16 cellular contexts compared by ENCODE assay signal in genomic region chr3:19531426-19531825, GRCh38.
DNase-seq lines count a peak whose midpoint lies in the region; ATAC-seq and TF ChIP-seq lines count a peak whose summit lies in the region.
"Had no signal": no experiment of that assay in that cellular context is flagged by ENCODE, and none has a peak within 500 bp of the region (broad histone marks: within the 10 kb centered on the region; RNA-seq: fewer than 3 reads in every experiment).

No MANE protein-coding gene starts in this region.

- H3K9me3 Mint-ChIP-seq in activated B cell treated with CpG ODN at 0.5 μM for 24 hours, result peaks cover under 1% of the 10 kb centered on the region
- H3K9me3 Mint-ChIP-seq in naive B cell, result peaks cover 0 to 5% (median 3%) of the 10 kb centered on the region in 7 donors
- H3K9me3 Mint-ChIP-seq in activated T-cell treated with anti-CD3 and anti-CD28 coated beads, Interleukin-2, amount 50 U/mL, for 24 hours, result no peaks in the 10 kb centered on the region
- H3K9me3 Mint-ChIP-seq in glutamatergic neuron (ENCODE audit: unreplicated experiment), result no peaks in the 10 kb centered on the region

- H3K27me3 Mint-ChIP-seq in activated B cell treated with CpG ODN at 0.5 μM for 24 hours (no peaks in the 10 kb centered on the region), naive B cell (no peaks in the 10 kb centered on the region), glutamatergic neuron (ENCODE audit: unreplicated experiment) (no peaks in the 10 kb centered on the region)
- no peaks in the 10 kb centered on the region for H3K27me3 Mint-ChIP-seq in activated T-cell treated with anti-CD3 and anti-CD28 coated beads, Interleukin-2, amount 50 U/mL, for 24 hours
- H3K27me3 Mint-ChIP-seq: CD4-positive, alpha-beta memory T cell had no signal

- CTCF ChIA-PET in activated B cell treated with CpG ODN at 0.5 μM for 24 hours (lab: Charles Lee), result no interaction called here

- no peaks in the 10 kb centered on the region for H3K9me3 ChIP-seq in BLaER1
- H3K9me3 ChIP-seq: BE2C, HAP-1 had no signal

- H3K27ac Mint-ChIP-seq in activated B cell treated with CpG ODN at 0.5 μM for 24 hours, result peak overlapping the region; percentile 43
- H3K27ac Mint-ChIP-seq in naive B cell, result peak overlapping the region; percentile 20 to 95 (median 66)
- no peak overlapping the region for H3K27ac Mint-ChIP-seq in activated T-cell treated with anti-CD3 and anti-CD28 coated beads, Interleukin-2, amount 50 U/mL, for 24 hours
- no peak overlapping the region for H3K27ac Mint-ChIP-seq in glutamatergic neuron (ENCODE audit: unreplicated experiment)
- H3K27ac Mint-ChIP-seq: CD4-positive, alpha-beta memory T cell; HFFc6 had no signal

- intact Hi-C loops in activated B cell treated with CpG ODN at 0.5 μM for 24 hours (cut with micrococcal nuclease), result no loop called here

- no peak overlapping the region for H3K27ac ChIP-seq in BLaER1

- no peaks in the 10 kb centered on the region for H3K36me3 ChIP-seq in BLaER1
- H3K36me3 ChIP-seq: BE2C, HAP-1 had no signal

- H4K20me1 ChIP-seq in BLaER1, result no peaks in the 10 kb centered on the region

- TF ChIP-seq CTCF in activated B cell treated with CpG ODN at 0.5 μM for 24 hours (IDR thresholded peaks at IDR 0.05) (no peak), glutamatergic neuron (IDR thresholded peaks at IDR 0.05; ENCODE audit: partially characterized antibody, unreplicated experiment) (no peak)

- ATAC-seq in activated B cell treated with CpG ODN at 0.5 μM for 24 hours (ENCODE audit: low read depth), result no peak
- ATAC-seq in naive B cell (ENCODE audit: low read depth in 2 of 2), result no peak

- H3K36me3 Mint-ChIP-seq in activated B cell treated with CpG ODN at 0.5 μM for 24 hours (ENCODE audit: low read depth), result peaks cover 2% of the 10 kb centered on the region
- peaks cover 16 to 26% of the 10 kb centered on the region in 2 donors for H3K36me3 Mint-ChIP-seq in naive B cell
- no peaks in the 10 kb centered on the region for H3K36me3 Mint-ChIP-seq in activated T-cell treated with anti-CD3 and anti-CD28 coated beads, Interleukin-2, amount 50 U/mL, for 24 hours (ENCODE audit: low read depth)
- peaks cover 4% of the 10 kb centered on the region for H3K36me3 Mint-ChIP-seq in glutamatergic neuron (ENCODE audit: unreplicated experiment)
- H3K36me3 Mint-ChIP-seq: CD4-positive, alpha-beta memory T cell had no signal

- peak overlapping the region; percentile 31; the same call in 1 of the 2 replicates for H3K4me2 ChIP-seq in BLaER1

- in situ Hi-C loops in G401 (cut with HindIII; ENCODE audit: low sequenced_read_pairs), result no loop called here

- peaks cover 28% of the 10 kb centered on the region; the same call in 1 of the 2 replicates for H3K4me1 ChIP-seq in BLaER1
- H3K4me1 ChIP-seq: BE2C, HAP-1 had no signal

- H3K4me1 Mint-ChIP-seq in activated B cell treated with CpG ODN at 0.5 μM for 24 hours (peaks cover 53% of the 10 kb centered on the region), naive B cell (peaks cover 37 to 66% (median 66%) of the 10 kb centered on the region in 3 donors), glutamatergic neuron (ENCODE audit: low read depth, unreplicated experiment) (peaks cover 36% of the 10 kb centered on the region)
- H3K4me1 Mint-ChIP-seq in activated T-cell treated with anti-CD3 and anti-CD28 coated beads, Interleukin-2, amount 50 U/mL, for 24 hours (ENCODE audit: low read depth), result no peaks in the 10 kb centered on the region
- H3K4me1 Mint-ChIP-seq: CD4-positive, alpha-beta memory T cell had no signal

- no peak overlapping the region for H3K4me3 Mint-ChIP-seq in activated B cell treated with CpG ODN at 0.5 μM for 24 hours
- peak overlapping the region in 5 of 8 donors; percentile 24 to 80 (median 62) for H3K4me3 Mint-ChIP-seq in naive B cell
- H3K4me3 Mint-ChIP-seq in activated T-cell treated with anti-CD3 and anti-CD28 coated beads, Interleukin-2, amount 50 U/mL, for 24 hours, result no peak overlapping the region
- no peak overlapping the region for H3K4me3 Mint-ChIP-seq in glutamatergic neuron (ENCODE audit: unreplicated experiment)
- H3K4me3 Mint-ChIP-seq: CD4-positive, alpha-beta memory T cell; HFFc6 had no signal

- POLR2A ChIA-PET in activated B cell treated with CpG ODN at 0.5 μM for 24 hours (lab: Charles Lee), result no interaction called here

- peak; percentile 85 for DNase-seq in G401 (ENCODE audit: low spot score)
- no peak for DNase-seq in activated B cell treated with CpG ODN at 0.5 μM for 24 hours
- no peak for DNase-seq in naive B cell
- DNase-seq in activated T-cell treated with anti-CD3 and anti-CD28 coated beads, Interleukin-2, amount 50 U/mL, for 24 hours, result no peak
- DNase-seq in nucleus accumbens (lab: John Stamatoyannopoulos, UW), result no peak
- DNase-seq in activated CD4-positive, alpha-beta T cell treated with anti-CD3 and anti-CD28 coated beads, Interleukin-2, amount 50 U/mL, for 48 hours, result no peak
- DNase-seq in glutamatergic neuron, result no peak
- DNase-seq: BE2C; Calu3; CD4-positive, alpha-beta memory T cell; COR-L47; DMS79; GOT3; HFFc6 had no signal

- no peaks in the 10 kb centered on the region for H3K27me3 ChIP-seq in BLaER1
- H3K27me3 ChIP-seq: BE2C had no signal

- no peak overlapping the region for H3K4me3 ChIP-seq in BLaER1
- H3K4me3 ChIP-seq: HAP-1 had no signal

- H3K9ac ChIP-seq in BLaER1, result no peak overlapping the region

Comparison
In these comparisons a context has a peak if more than half of its experiments do, and no peak if none do; other contexts are left out.
1. H3K27ac Mint-ChIP-seq: peak in activated B cell treated with CpG ODN at 0.5 μM for 24 hours (single experiment) and naive B cell (6 of 6); none in activated T-cell treated with anti-CD3 and anti-CD28 coated beads, Interleukin-2, amount 50 U/mL, for 24 hours (single experiment) and glutamatergic neuron (single experiment).
2. H3K4me3 Mint-ChIP-seq: peak in naive B cell (5 of 8); none in activated B cell treated with CpG ODN at 0.5 μM for 24 hours (single experiment), activated T-cell treated with anti-CD3 and anti-CD28 coated beads, Interleukin-2, amount 50 U/mL, for 24 hours (single experiment) and glutamatergic neuron (single experiment).